ENCODE assay signal across 8 cellular contexts in the genomic region with DNA sequence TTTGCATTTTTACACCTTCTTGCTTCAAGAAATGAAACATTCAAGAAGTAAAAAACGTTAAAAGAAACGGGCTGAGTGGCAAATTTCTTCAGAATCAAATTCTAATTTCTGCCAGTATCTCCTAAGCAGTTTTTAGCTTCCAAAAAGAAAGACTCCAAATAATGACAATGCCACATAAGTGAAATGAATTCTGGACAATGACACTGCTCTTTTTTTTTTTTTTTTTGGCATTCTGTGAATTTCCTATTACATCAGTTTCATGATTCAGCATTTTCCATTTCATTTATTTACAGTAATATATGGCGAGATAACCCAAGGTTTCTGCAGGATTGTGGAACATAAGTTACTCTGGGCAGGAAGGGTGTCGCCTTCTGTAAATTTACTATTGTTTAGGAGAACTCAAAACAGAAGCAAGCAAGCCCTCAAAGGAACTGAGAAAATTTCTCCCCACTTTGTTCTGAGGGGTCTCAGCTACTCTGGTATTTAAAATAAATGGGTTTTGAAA. TPM values are rescaled to one million over a fixed set of nuclear protein-coding genes. Genes with fewer than 3 reads are reported as not detected.
DNase-seq lines count a peak whose midpoint lies in the region; ATAC-seq, FAIRE-seq and TF ChIP-seq lines count a peak whose summit lies in the region.

No MANE protein-coding gene starts in this region.

- peak overlapping the region; percentile 66 for H2AFZ ChIP-seq in keratinocyte (ENCODE audit: control insufficient read depth, low read length)

- H3K36me3 Mint-ChIP-seq in activated naive CD8-positive, alpha-beta T cell treated with anti-CD3 and anti-CD28 coated beads for 36 hours: peaks cover 26% of the 10 kb centered on the region
- peaks cover 12% of the 10 kb centered on the region for H3K36me3 Mint-ChIP-seq in type B pancreatic cell

- H3K9me1 ChIP-seq in keratinocyte (ENCODE audit: control insufficient read depth, extremely low read depth, insufficient read depth, low read length): no peaks in the 10 kb centered on the region

- peaks cover 16% of the 10 kb centered on the region for H3K79me2 ChIP-seq in keratinocyte (ENCODE audit: control insufficient read depth, insufficient read depth, low read length)

- H3K27me3 ChIP-seq in cardiac muscle cell: peaks cover 32% of the 10 kb centered on the region
- H3K27me3 ChIP-seq in keratinocyte (ENCODE audit: control insufficient read depth, extremely low read depth, insufficient read depth, low read length): no peaks in the 10 kb centered on the region

- ATAC-seq in left cardiac atrium: no peak
- no peak for ATAC-seq in HG03432 (IDR thresholded peaks at IDR 0.05; ENCODE audit: unreplicated experiment)

- no peaks in the 10 kb centered on the region for H4K20me1 ChIP-seq in keratinocyte (ENCODE audit: control insufficient read depth, extremely low read depth, insufficient read depth, low read length)

- intact Hi-C loops in left cardiac atrium (cut with DNase I): no loop called here

- H3K9me3 ChIP-seq in cardiac muscle cell (ENCODE audit: low read depth) (no peaks in the 10 kb centered on the region), keratinocyte (ENCODE audit: control insufficient read depth, low read depth, low read length) (no peaks in the 10 kb centered on the region)

- H3K9me3 Mint-ChIP-seq in activated naive CD8-positive, alpha-beta T cell treated with anti-CD3 and anti-CD28 coated beads for 36 hours: no peaks in the 10 kb centered on the region
- H3K9me3 Mint-ChIP-seq in type B pancreatic cell: no peaks in the 10 kb centered on the region

- FAIRE-seq in keratinocyte (lab: Jason Lieb, UNC): no peak

- dilution Hi-C loops in keratinocyte (cut with MboI; ENCODE audit: extremely low pct_ligation_motif_present, low sequenced_read_pairs): no loop called here

- peak overlapping the region; percentile 51 for H3K4me3 ChIP-seq in cardiac muscle cell
- H3K4me3 ChIP-seq in keratinocyte (ENCODE audit: control insufficient read depth in 2 of 3, extremely low read depth in 1 of 3, insufficient read depth in 2 of 3, low read depth in 1 of 3, low read length in 3 of 3): peak overlapping the region; percentile 68 to 84 (median 74)

- peak overlapping the region; percentile 92 for H3K4me2 ChIP-seq in keratinocyte (ENCODE audit: control insufficient read depth, extremely low read depth, insufficient read depth, low read depth, low read length)

- no peak overlapping the region for H3K27ac ChIP-seq in cardiac muscle cell
- H3K27ac ChIP-seq in keratinocyte (ENCODE audit: control insufficient read depth, insufficient read depth, low read length): peak overlapping the region; percentile 48

- peak overlapping the region; percentile 99 for H3K4me3 Mint-ChIP-seq in activated naive CD8-positive, alpha-beta T cell treated with anti-CD3 and anti-CD28 coated beads for 36 hours
- H3K4me3 Mint-ChIP-seq in type B pancreatic cell: peak overlapping the region; percentile 96

- no peaks in the 10 kb centered on the region for H3K36me3 ChIP-seq in cardiac muscle cell
- H3K36me3 ChIP-seq in keratinocyte (ENCODE audit: control insufficient read depth in 2 of 2, extremely low read depth in 1 of 2, insufficient read depth in 2 of 2, low read length in 2 of 2): no peaks in the 10 kb centered on the region

- H3K4me1 Mint-ChIP-seq in activated naive CD8-positive, alpha-beta T cell treated with anti-CD3 and anti-CD28 coated beads for 36 hours: peaks cover 43% of the 10 kb centered on the region
- peaks cover 25% of the 10 kb centered on the region for H3K4me1 Mint-ChIP-seq in type B pancreatic cell (ENCODE audit: unreplicated experiment)

- H3K9ac ChIP-seq in keratinocyte (ENCODE audit: control insufficient read depth, extremely low read depth, insufficient read depth, low read length): peak overlapping the region; percentile 77

- peak overlapping the region; percentile 99 for H3K27ac Mint-ChIP-seq in activated naive CD8-positive, alpha-beta T cell treated with anti-CD3 and anti-CD28 coated beads for 36 hours
- H3K27ac Mint-ChIP-seq in type B pancreatic cell: peak overlapping the region; percentile 90

- H3K27me3 Mint-ChIP-seq in activated naive CD8-positive, alpha-beta T cell treated with anti-CD3 and anti-CD28 coated beads for 36 hours: peaks cover 4% of the 10 kb centered on the region
- H3K27me3 Mint-ChIP-seq in type B pancreatic cell: peaks cover 52% of the 10 kb centered on the region

- peak in 1 of 2 donors; percentile 67 for DNase-seq in cardiac muscle cell (ENCODE audit: low read depth in 1 of 2, low spot score in 1 of 2)
- DNase-seq in left cardiac atrium: no peak
- DNase-seq in activated naive CD8-positive, alpha-beta T cell treated with anti-CD3 and anti-CD28 coated beads for 36 hours: no peak
- no peak for DNase-seq in keratinocyte (ENCODE audit: low read depth, low spot score)
- DNase-seq in type B pancreatic cell (ENCODE audit: extremely low spot score, unreplicated experiment): no peak
- no peak for DNase-seq in NCI-H2171 (lab: John Stamatoyannopoulos, UW)
- DNase-seq in middle frontal gyrus (ENCODE audit: extremely low spot score, low spot score): no peak

- TF ChIP-seq CTCF in cardiac muscle cell (IDR thresholded peaks at IDR 0.05; ENCODE audit: low read depth, low read length): no peak
- no peak for TF ChIP-seq CTCF in keratinocyte (optimal IDR thresholded peaks at IDR 0.05 in 1 of 3, IDR thresholded peaks at IDR 0.05 in 1 of 3, conservative IDR thresholded peaks at IDR 0.05 in 1 of 3; ENCODE audit: extremely low read depth in 1 of 3, insufficient read depth in 2 of 3, low read length in 3 of 3)
- no peak for TF ChIP-seq CTCF in type B pancreatic cell (conservative IDR thresholded peaks at IDR 0.05)

- peaks cover 13% of the 10 kb centered on the region for H3K4me1 ChIP-seq in cardiac muscle cell (ENCODE audit: low read depth)
- peaks cover 29% of the 10 kb centered on the region for H3K4me1 ChIP-seq in keratinocyte (ENCODE audit: control insufficient read depth, extremely low read depth, insufficient read depth, low read length)

RNA-seq across cellular contexts. Expression of gene SEL1L3, which starts 1.3 kb away (rescaled TPM):
- total RNA-seq in cardiac muscle cell (3.8 and 4.9 TPM in 2 replicates), left cardiac atrium (1 to 10 TPM; 5.6 to 6.6 TPM), type B pancreatic cell (ENCODE audit: low replicate concordance) (28.2 and 43.8 TPM in 2 replicates)
- polyA plus RNA-seq in cardiac muscle cell (4.0 and 5.3 TPM in 2 replicates), keratinocyte (31.6 to 68.4 TPM (median 67.9 TPM) in 3 replicates)
- total RNA-seq in activated naive CD8-positive, alpha-beta T cell treated with anti-CD3 and anti-CD28 coated beads for 36 hours: 10 to 100 TPM; 25.5 to 27.1 TPM
- polyA plus RNA-seq in keratinocyte (2011; ENCODE audit: low read depth): 27.3 TPM
- 34.7 and 72.0 TPM in 2 replicates for polyA plus RNA-seq in keratinocyte (2011; cell fraction: cytosol; rRNA removed)
- 71.0 and 79.8 TPM in 2 replicates for polyA plus RNA-seq in keratinocyte (2011; cell fraction: nucleus; rRNA removed)
- polyA plus RNA-seq in keratinocyte (2012; ENCODE audit: low replicate concordance): 29.7 and 44.1 TPM in 2 replicates
- 57.1 to 113 TPM (median 102 TPM) in 3 replicates for polyA minus RNA-seq in keratinocyte
- polyA minus RNA-seq in keratinocyte (2011; cell fraction: cytosol; rRNA and poly(A)+ RNA removed): 39.9 TPM
- polyA minus RNA-seq in keratinocyte (2011; cell fraction: nucleus; rRNA and poly(A)+ RNA removed): 51.5 and 173 TPM in 2 replicates

RNA-seq across cellular contexts. Expression of gene SMIM20, which starts 52.5 kb away (rescaled TPM):
- total RNA-seq in cardiac muscle cell: 27.5 and 42.4 TPM in 2 replicates
- polyA plus RNA-seq in cardiac muscle cell: 59.1 and 65.1 TPM in 2 replicates
- 10 to 100 TPM; 26.6 to 34.2 TPM for total RNA-seq in left cardiac atrium
- total RNA-seq in activated naive CD8-positive, alpha-beta T cell treated with anti-CD3 and anti-CD28 coated beads for 36 hours: 10 to 100 TPM; 22.9 to 23.5 TPM
- 19.6 to 29.5 TPM (median 20.3 TPM) in 3 replicates for polyA plus RNA-seq in keratinocyte
- 44.6 TPM for polyA plus RNA-seq in keratinocyte (2011; ENCODE audit: low read depth)
- 19.7 and 34.7 TPM in 2 replicates for polyA plus RNA-seq in keratinocyte (2011; cell fraction: cytosol; rRNA removed)
- polyA plus RNA-seq in keratinocyte (2011; cell fraction: nucleus; rRNA removed): 5.9 and 11.1 TPM in 2 replicates
- polyA plus RNA-seq in keratinocyte (2012; ENCODE audit: low replicate concordance): 27.6 and 29.7 TPM in 2 replicates
- polyA minus RNA-seq in keratinocyte: 1.6 to 3.2 TPM (median 1.7 TPM) in 3 replicates
- polyA minus RNA-seq in keratinocyte (2011; cell fraction: cytosol; rRNA and poly(A)+ RNA removed): 6.7 TPM
- 1.9 and 2.2 TPM in 2 replicates for polyA minus RNA-seq in keratinocyte (2011; cell fraction: nucleus; rRNA and poly(A)+ RNA removed)
- total RNA-seq in type B pancreatic cell (ENCODE audit: low replicate concordance): 25.3 and 28.0 TPM in 2 replicates
